ENCODE assay signal across 1 cellular context in genomic region chr3:30676424-30677346, GRCh38.
TF ChIP-seq lines count a peak whose summit lies in the region.

No MANE protein-coding gene starts in this region.

TF ChIP-seq in GM23338, 12 proteins besides CTCF, POLR2A, EP300 and RAD21 (continued from another document):
- TF ChIP-seq ZNF462 (CRISPR knock-in tag; IDR thresholded peaks at IDR 0.05) (no peak), ETS1 (IDR thresholded peaks at IDR 0.05) (no peak), POLR2AphosphoS5 (IDR thresholded peaks at IDR 0.05; ENCODE audit: low read depth) (no peak), CREB1 (CRISPR knock-in tag; IDR thresholded peaks at IDR 0.05; ENCODE audit: low read depth) (no peak), NANOG (IDR thresholded peaks at IDR 0.05; ENCODE audit: borderline replicate concordance) (no peak)
TF ChIP-seq in GM23338: peak in this region for 0.
